ENCODE assay signal across 33 cellular contexts in the genomic region with DNA sequence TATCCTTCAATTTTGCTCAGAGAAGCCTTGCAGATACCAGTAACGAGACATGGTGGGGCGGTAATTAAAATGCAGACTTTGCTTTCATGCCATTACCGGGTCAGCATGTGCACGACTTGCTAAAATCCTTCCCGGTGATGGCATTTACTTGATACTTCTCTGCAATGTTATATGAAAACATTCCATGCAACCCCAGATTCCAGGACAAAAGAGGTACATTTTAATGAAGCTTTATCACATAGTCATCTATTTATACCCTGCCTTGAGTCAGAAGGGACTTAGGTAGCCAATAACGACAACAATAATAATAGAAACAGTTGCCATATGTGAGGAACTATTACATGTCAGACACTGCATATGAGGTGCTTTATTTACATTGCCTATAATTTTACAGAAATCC. TPM values are rescaled to one million over a fixed set of nuclear protein-coding genes. Genes with fewer than 3 reads are reported as not detected.
"Had no signal": no experiment of that assay in that cellular context is flagged by ENCODE, and none has a peak within 500 bp of the region (broad histone marks: within the 10 kb centered on the region; RNA-seq: fewer than 3 reads in every experiment).

No MANE protein-coding gene starts in this region.

- DNase-seq: naive thymus-derived CD8-positive, alpha-beta T cell; nephron progenitor cell; nucleus accumbens; pancreas; psoas muscle; right cardiac atrium; right lobe of liver; sigmoid colon; spleen; stimulated activated CD4-positive, alpha-beta T cell treated with anti-CD3 and anti-CD28 coated beads, Interleukin-12 subunit alpha, Interleukin-12 subunit beta, amount 100 ng/mL, for 4 hours; stimulated activated CD4-positive, alpha-beta T cell treated with anti-CD3 and anti-CD28 coated beads, Interleukin-1b, Interleukin-23, amount 100 ng/mL, for 48 hours; stimulated activated CD4-positive, alpha-beta T cell treated with anti-CD3 and anti-CD28 coated beads, Interleukin-4, amount 100 ng/mL, for 1 hour; stimulated activated CD4-positive, alpha-beta T cell treated with anti-CD3 and anti-CD28 coated beads, Interleukin-4, amount 100 ng/mL, for 4 hours; stimulated activated CD8-positive, alpha-beta memory T cell treated with anti-CD3 and anti-CD28 coated beads, Interleukin-4, amount 100 ng/mL, for 48 hours; stimulated activated naive CD4-positive, alpha-beta T cell; stimulated activated naive CD8-positive, alpha-beta T cell treated with anti-CD3 and anti-CD28 coated beads, Interleukin-15, amount 100 ng/mL, for 72 hours; stimulated activated naive CD8-positive, alpha-beta T cell treated with anti-CD3 and anti-CD28 coated beads, Interleukin-15, Interleukin-2, amounts not matched to agents 100 U/mL and 50 U/mL, for 24 hours; substantia nigra; testis; tibial artery; transverse colon; upper lobe of right lung; uterus had no signal

- H3K4me2 ChIP-seq: smooth muscle cell had no signal

- H3K9me3 ChIP-seq: neutrophil, pancreas, psoas muscle, right lobe of liver, sigmoid colon, suprapubic skin, testis, tibial artery, transverse colon, upper lobe of right lung, uterus had no signal

- H3K27ac ChIP-seq: neutrophil, pancreas, psoas muscle, right lobe of liver, sigmoid colon, skin epidermis, spleen, suprapubic skin, testis, tibial artery, transverse colon, upper lobe of right lung, uterus had no signal

- H3K4me1 ChIP-seq: uterus had no signal

- H3K4me3 ChIP-seq: pancreas, psoas muscle, right lobe of liver, sigmoid colon, skin epidermis, smooth muscle cell, spleen, suprapubic skin, testis, tibial artery, transverse colon, upper lobe of right lung, uterus had no signal

- H3K36me3 ChIP-seq: neutrophil, pancreas, right lobe of liver, sigmoid colon, spleen, suprapubic skin, tibial artery, transverse colon, upper lobe of right lung, uterus had no signal

- H3K27me3 ChIP-seq: pancreas, right lobe of liver, testis, uterus had no signal

- ATAC-seq: naive thymus-derived CD8-positive, alpha-beta T cell; pancreas; psoas muscle; right cardiac atrium; right lobe of liver; stimulated activated memory B cell treated with anti-CD40 and anti-IgM and Interleukin-4, amounts not matched to agents 10 μg/mL and 1 μg/mL and 100 μg/mL, for 72 hours; stimulated activated naive CD8-positive, alpha-beta T cell treated with anti-CD3 and anti-CD28 coated beads, Interleukin-15, amount 100 ng/mL, for 72 hours; stimulated activated naive CD8-positive, alpha-beta T cell treated with anti-CD3 and anti-CD28 coated beads, Interleukin-15, Interleukin-2, amounts not matched to agents 100 U/mL and 50 U/mL, for 24 hours; upper lobe of right lung had no signal

RNA-seq across cellular contexts. Expression of a gene that starts 29.4 kb away (rescaled TPM):
- total RNA-seq: naive thymus-derived CD8-positive, alpha-beta T cell; neural crest cell; omental fat pad; osteocyte; pancreas; psoas muscle; renal cortical epithelial cell; right lobe of liver; suprapubic skin; upper lobe of right lung; urinary bladder; uterus had no signal
- polyA plus RNA-seq: naive thymus-derived CD8-positive, alpha-beta T cell; pancreas; psoas muscle; smooth muscle cell; spleen; urinary bladder had no signal

RNA-seq across cellular contexts. Expression of a gene that starts 29.8 kb away (rescaled TPM):
- total RNA-seq: naive thymus-derived CD8-positive, alpha-beta T cell; osteocyte had no signal
